8 cellular contexts compared by ENCODE assay signal in the genomic region with DNA sequence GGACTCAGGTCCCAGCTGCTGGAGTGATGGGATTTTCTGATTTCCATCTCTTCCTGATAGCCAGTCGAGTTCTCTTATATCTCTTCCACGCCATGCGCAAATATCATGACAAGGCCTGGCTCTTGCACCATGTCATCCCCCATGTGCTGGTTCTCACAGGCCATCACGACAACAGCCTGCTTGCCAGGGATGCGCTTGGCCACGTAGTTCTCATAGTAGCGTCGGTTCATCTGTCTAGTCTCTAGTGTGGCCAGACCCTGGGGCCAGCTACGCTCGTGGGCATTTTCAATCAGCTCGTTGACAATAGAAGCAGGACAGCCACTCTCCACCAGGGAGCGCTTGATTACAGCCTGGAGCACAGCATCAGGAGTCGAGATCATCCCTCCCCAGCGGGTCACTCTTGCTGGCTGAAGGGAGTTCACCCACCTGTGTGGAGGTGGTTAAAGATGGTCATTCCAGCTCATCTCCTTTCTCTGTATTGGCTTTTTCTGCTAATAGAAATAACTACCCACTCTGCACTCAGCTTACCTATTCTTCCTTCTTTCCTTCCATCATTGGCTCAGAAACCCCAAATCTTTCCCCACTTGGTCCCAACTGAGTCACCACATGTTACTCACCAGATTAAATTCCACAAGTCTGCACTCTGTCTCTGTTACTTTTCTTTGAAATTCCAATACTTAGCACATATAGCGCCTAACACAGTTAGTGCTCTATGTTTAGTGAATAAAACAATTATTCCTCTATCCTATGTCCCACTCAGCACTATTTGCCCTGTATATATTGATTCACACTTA. TPM values are rescaled to one million over a fixed set of nuclear protein-coding genes. Genes with fewer than 3 reads are reported as not detected.
DNase-seq lines count a peak whose midpoint lies in the region; ATAC-seq and TF ChIP-seq lines count a peak whose summit lies in the region.

No MANE protein-coding gene starts in this region.

- H4K8ac ChIP-seq in H9 (replicated peaks; ENCODE audit: insufficient read length, low read depth, low read length), result no peak overlapping the region

- H3K4ac ChIP-seq in H9 (ENCODE audit: low read depth, low read length), result no peak overlapping the region

- no peak overlapping the region for H3K4me2 ChIP-seq in H9 (ENCODE audit: insufficient read depth, insufficient read length, low read length)
- no peak overlapping the region for H3K4me2 ChIP-seq in SU-DHL-6 (ENCODE audit: low read depth, low read length, poor library complexity, severe bottlenecking)

- WGBS in H9 (ENCODE audit: extremely low coverage, insufficient read length, low lambda C conversion rate), result no CpG with 5 or more reads among the region's 15 CpGs
- WGBS in aorta, 2 donors, result 48 to 50% methylated on average over 15 of the region's 15 CpGs

- H3K14ac ChIP-seq in H9 (ENCODE audit: insufficient read depth, low read length), result no peak overlapping the region

- no peak overlapping the region for H2BK120ac ChIP-seq in H9 (ENCODE audit: low read depth, low read length, poor library complexity, severe bottlenecking)

- H3F3A ChIP-seq in SU-DHL-6 (ENCODE audit: insufficient read depth), result peaks cover 15% of the 10 kb centered on the region; the same call in 1 of the 2 replicates

- H3K9ac ChIP-seq in H9 (ENCODE audit: extremely low read depth, insufficient read length, low read length) (no peak overlapping the region), SU-DHL-6 (ENCODE audit: low read length) (no peak overlapping the region)

- peak in 1 of 2 donors; percentile 29 for ATAC-seq in CD4-positive, CD25-positive, alpha-beta regulatory T cell (ENCODE audit: low read depth in 2 of 2)
- ATAC-seq in aorta (ENCODE audit: low FRiP score) (peak; percentile 68), GM21367 (IDR thresholded peaks at IDR 0.05; ENCODE audit: unreplicated experiment) (no peak)

- H4K5ac ChIP-seq in H9 (ENCODE audit: insufficient read length, low read depth, low read length), result no peak overlapping the region

- intact Hi-C loops in aorta (cut with DNase I), result loop anchor here in 1 of 2 donors (2.0 kb wide), 1 partner anchor 18 kb away; the partner anchor contains the start of gene NABP2

- no peaks in the 10 kb centered on the region for H3K9me3 Mint-ChIP-seq in CD4-positive, CD25-positive, alpha-beta regulatory T cell
- H3K9me3 Mint-ChIP-seq in H9, result no peaks in the 10 kb centered on the region

- H3K27ac ChIP-seq in CD4-positive, CD25-positive, alpha-beta regulatory T cell (ENCODE audit: insufficient read depth, low read length, poor library complexity, severe bottlenecking), result no peak overlapping the region
- H3K27ac ChIP-seq in H9 (ENCODE audit: insufficient read length, low read depth, low read length) (no peak overlapping the region), SU-DHL-6 (ENCODE audit: low read depth, low read length) (0 out of 2 replicates have a peak overlapping the region, but pooled peaks have one; percentile 12), aorta (ENCODE audit: low read depth in 1 of 2, low read length in 2 of 2) (no peak overlapping the region)

- DNase-seq in CD4-positive, CD25-positive, alpha-beta regulatory T cell, result peak; percentile 23 to 53 (median 27)
- DNase-seq in H9 (peak; percentile 88), choroid plexus epithelial cell (ENCODE audit: low read depth) (peak; percentile 73), medulla oblongata (ENCODE audit: extremely low spot score) (peak; percentile 48), aorta (peak in 1 of 2 donors; percentile 69), NCI-H1436 treated with DMSO at 0.1 percent for 48 hours (lab: John Stamatoyannopoulos, UW) (no peak)

- peak overlapping the region in 2 of 3 donors; percentile 18 to 78 for H3K27ac Mint-ChIP-seq in CD4-positive, CD25-positive, alpha-beta regulatory T cell
- no peak overlapping the region; a peak in 1 of 7 replicates for H3K27ac Mint-ChIP-seq in H9

- no peak overlapping the region for H3K23ac ChIP-seq in H9 (ENCODE audit: insufficient read length, low read depth, low read length)

- H3K9me3 ChIP-seq in CD4-positive, CD25-positive, alpha-beta regulatory T cell (ENCODE audit: control insufficient read depth in 2 of 2, low read length in 2 of 2), result no peaks in the 10 kb centered on the region
- H3K9me3 ChIP-seq in H9 (ENCODE audit: control insufficient read depth, low read depth, low read length) (no peaks in the 10 kb centered on the region), SU-DHL-6 (ENCODE audit: insufficient read depth, low read length) (no peaks in the 10 kb centered on the region), aorta (ENCODE audit: control insufficient read depth, low read length) (no peaks in the 10 kb centered on the region)

- H3K4me3 Mint-ChIP-seq in CD4-positive, CD25-positive, alpha-beta regulatory T cell, result no peak overlapping the region
- no peak overlapping the region for H3K4me3 Mint-ChIP-seq in H9

- no peaks in the 10 kb centered on the region for H3K79me1 ChIP-seq in H9 (ENCODE audit: insufficient read depth, low read depth, low read length, poor library complexity, severe bottlenecking)

- H3K27me3 Mint-ChIP-seq in CD4-positive, CD25-positive, alpha-beta regulatory T cell, result no peaks in the 10 kb centered on the region
- no peaks in the 10 kb centered on the region for H3K27me3 Mint-ChIP-seq in H9 (ENCODE audit: low read depth)

- TF ChIP-seq CTCF in H9 (conservative IDR thresholded peaks at IDR 0.05), result peak; percentile 80
- peak; percentile 54 for TF ChIP-seq CTCF in SU-DHL-6 (IDR thresholded peaks at IDR 0.05; ENCODE audit: insufficient read depth, low read length, poor library complexity, severe bottlenecking)
- TF ChIP-seq CTCF in choroid plexus epithelial cell (conservative IDR thresholded peaks at IDR 0.05; ENCODE audit: low read depth, low read length), result peak; percentile 85

- H4K20me1 ChIP-seq in H9 (ENCODE audit: control insufficient read depth, insufficient read depth, insufficient read length), result no peaks in the 10 kb centered on the region
- H4K20me1 ChIP-seq in SU-DHL-6 (ENCODE audit: low read depth, low read length), result no peaks in the 10 kb centered on the region

- H2BK5ac ChIP-seq in H9 (ENCODE audit: insufficient read length, low read length), result no peak overlapping the region

- H2AK5ac ChIP-seq in H9 (ENCODE audit: insufficient read length, low read length), result no peak overlapping the region

- no peaks in the 10 kb centered on the region for H3K9me2 ChIP-seq in SU-DHL-6 (replicated peaks; ENCODE audit: insufficient read depth, low read length)

- H3K4me1 Mint-ChIP-seq in CD4-positive, CD25-positive, alpha-beta regulatory T cell, result peaks cover 0 to 2% (median 0%) of the 10 kb centered on the region in 4 donors
- no peaks in the 10 kb centered on the region for H3K4me1 Mint-ChIP-seq in H9

- no peak overlapping the region for H2BK20ac ChIP-seq in H9 (ENCODE audit: low read depth, low read length, poor library complexity, severe bottlenecking)

- H3T11ph ChIP-seq in H9 (ENCODE audit: low read length), result no peak overlapping the region

- no peak overlapping the region for H2BK15ac ChIP-seq in H9 (ENCODE audit: low read depth, low read length)

- H2AFZ ChIP-seq in H9 (ENCODE audit: low read length) (no peak overlapping the region), SU-DHL-6 (ENCODE audit: low read depth, low read length, severe bottlenecking) (no peak overlapping the region)

- H3K36me3 Mint-ChIP-seq in CD4-positive, CD25-positive, alpha-beta regulatory T cell, result peaks cover 33% of the 10 kb centered on the region
- peaks cover 36 to 71% (median 60%) of the 10 kb centered on the region in 3 experiments; a peak in 6 of 7 replicates for H3K36me3 Mint-ChIP-seq in H9 (ENCODE audit: insufficient read depth in 1 of 3, low read depth in 3 of 3)

- H3K56ac ChIP-seq in H9 (ENCODE audit: insufficient read length, low read depth, low read length), result no peak overlapping the region

- H3K23me2 ChIP-seq in H9 (ENCODE audit: insufficient read length, low read depth, low read length, poor library complexity, severe bottlenecking), result no peaks in the 10 kb centered on the region

- no peaks in the 10 kb centered on the region for H3K27me3 ChIP-seq in CD4-positive, CD25-positive, alpha-beta regulatory T cell (ENCODE audit: control insufficient read depth, insufficient read depth, low read length)
- H3K27me3 ChIP-seq in H9 (ENCODE audit: insufficient read depth, low read length) (no peaks in the 10 kb centered on the region), SU-DHL-6 (ENCODE audit: low read length) (no peaks in the 10 kb centered on the region), aorta (ENCODE audit: control insufficient read depth in 1 of 2, insufficient read depth in 2 of 2, low read length in 1 of 2) (no peaks in the 10 kb centered on the region)

- no peak overlapping the region for H4K91ac ChIP-seq in H9 (ENCODE audit: insufficient read length, low read depth, low read length)

- H3K4me3 ChIP-seq in CD4-positive, CD25-positive, alpha-beta regulatory T cell (ENCODE audit: low read depth, low read length), result no peak overlapping the region
- H3K4me3 ChIP-seq in SU-DHL-6 (ENCODE audit: insufficient read depth, low read length, poor library complexity, severe bottlenecking) (no peak overlapping the region), choroid plexus epithelial cell (ENCODE audit: low read depth, low read length) (no peak overlapping the region), aorta (ENCODE audit: low read length in 2 of 2) (no peak overlapping the region)

- no peak overlapping the region for H3K18ac ChIP-seq in H9 (ENCODE audit: insufficient read length, low read depth, low read length)

- H3K79me2 ChIP-seq in H9 (ENCODE audit: insufficient read depth, low read length), result no peaks in the 10 kb centered on the region
- H3K79me2 ChIP-seq in SU-DHL-6 (ENCODE audit: insufficient read depth, low read length), result no peaks in the 10 kb centered on the region

- H3K36me3 ChIP-seq in CD4-positive, CD25-positive, alpha-beta regulatory T cell (ENCODE audit: control insufficient read depth, insufficient read depth, low read length), result peaks cover 38% of the 10 kb centered on the region
- H3K36me3 ChIP-seq in SU-DHL-6 (ENCODE audit: low read length) (peaks cover 8% of the 10 kb centered on the region; the same call in 1 of the 2 replicates), aorta (ENCODE audit: control insufficient read depth in 1 of 2, insufficient read depth in 2 of 2, low read length in 1 of 2) (peaks cover 7 to 16% of the 10 kb centered on the region in 2 donors)

- no peaks in the 10 kb centered on the region for H3K4me1 ChIP-seq in CD4-positive, CD25-positive, alpha-beta regulatory T cell (ENCODE audit: control insufficient read depth, insufficient read depth, low read length, poor library complexity, severe bottlenecking)
- H3K4me1 ChIP-seq in H9 (ENCODE audit: insufficient read depth, low read length) (no peaks in the 10 kb centered on the region), aorta (ENCODE audit: control insufficient read depth in 1 of 2, insufficient read depth in 2 of 2, low read length in 2 of 2) (no peaks in the 10 kb centered on the region)

- H2BK12ac ChIP-seq in H9 (ENCODE audit: insufficient read length, low read depth, low read length), result no peak overlapping the region

RNA-seq across cellular contexts. Expression of gene RNF41, which starts 15.2 kb away (rescaled TPM):
- total RNA-seq in CD4-positive, CD25-positive, alpha-beta regulatory T cell, result 33.7 TPM
- 10 to 100 TPM; 39.2 to 45.8 (median 45.1) TPM for polyA plus RNA-seq in CD4-positive, CD25-positive, alpha-beta regulatory T cell
- total RNA-seq in H9 (2021) (60.8 and 64.8 TPM in 2 replicates), aorta (10 to 100 TPM; 50.9 to 61.4 TPM)
- 10 to 100 TPM; 32.9 to 39.3 TPM for polyA plus RNA-seq in aorta

RNA-seq across cellular contexts. Expression of gene SMARCC2, which starts 17.3 kb away (rescaled TPM):
- 153 TPM for total RNA-seq in CD4-positive, CD25-positive, alpha-beta regulatory T cell
- polyA plus RNA-seq in CD4-positive, CD25-positive, alpha-beta regulatory T cell, result 10 to 100 TPM; 46.3 to 64.1 (median 54.1) TPM
- 85.0 and 86.9 TPM in 2 replicates for total RNA-seq in H9 (2021)
- total RNA-seq in aorta, result 100 to 1,000 TPM; 118 to 140 TPM
- 10 to 100 TPM; 45.0 to 56.2 TPM for polyA plus RNA-seq in aorta

RNA-seq across cellular contexts. Expression of gene NABP2, which starts 17.6 kb away (rescaled TPM):
- 16.9 TPM for total RNA-seq in CD4-positive, CD25-positive, alpha-beta regulatory T cell
- polyA plus RNA-seq in CD4-positive, CD25-positive, alpha-beta regulatory T cell, result 1 to 10 TPM; 4.1 to 6.8 (median 5.0) TPM
- total RNA-seq in H9 (2021) (48.7 and 49.0 TPM in 2 replicates), aorta (10 to 100 TPM; 18.6 to 19.7 TPM)
- 10 to 100 TPM; 25.7 to 28.6 TPM for polyA plus RNA-seq in aorta

RNA-seq across cellular contexts. Expression of gene SLC39A5, which starts 23.3 kb away (rescaled TPM):
- total RNA-seq in CD4-positive, CD25-positive, alpha-beta regulatory T cell, result 2.0 TPM
- not detected for polyA plus RNA-seq in CD4-positive, CD25-positive, alpha-beta regulatory T cell
- total RNA-seq in H9 (2021) (0.15 TPM in 1 of 2 replicates, not detected in the other), aorta (not detected)
- polyA plus RNA-seq in aorta, result 10 to 100 TPM in 1 of 2 donors, 1 to 10 TPM in 1; 1.1 to 21.4 TPM

RNA-seq across cellular contexts. Expression of gene MYL6, which starts 48.4 kb away (rescaled TPM):
- 933 TPM for total RNA-seq in CD4-positive, CD25-positive, alpha-beta regulatory T cell
- 1,000 to 10,000 TPM; 2,559 to 3,471 (median 2,992) TPM for polyA plus RNA-seq in CD4-positive, CD25-positive, alpha-beta regulatory T cell
- total RNA-seq in H9 (2021) (1,181 and 1,197 TPM in 2 replicates), aorta (1,000 to 10,000 TPM; 1,811 to 3,292 TPM)
- polyA plus RNA-seq in aorta, result 1,000 to 10,000 TPM; 5,914 to 7,311 TPM

Comparison
In these comparisons a context has a peak if more than half of its experiments do, and no peak if none do; other contexts are left out.
1. H3K27ac Mint-ChIP-seq: peak in CD4-positive, CD25-positive, alpha-beta regulatory T cell (2 of 3); none in H9 (0 of 3).
2. Peak in every context shown above with its lines, with median percentiles within 50 percentile points of each other: CTCF ChIP-seq.